1 cellular context compared by ENCODE assay signal in the genomic region with DNA sequence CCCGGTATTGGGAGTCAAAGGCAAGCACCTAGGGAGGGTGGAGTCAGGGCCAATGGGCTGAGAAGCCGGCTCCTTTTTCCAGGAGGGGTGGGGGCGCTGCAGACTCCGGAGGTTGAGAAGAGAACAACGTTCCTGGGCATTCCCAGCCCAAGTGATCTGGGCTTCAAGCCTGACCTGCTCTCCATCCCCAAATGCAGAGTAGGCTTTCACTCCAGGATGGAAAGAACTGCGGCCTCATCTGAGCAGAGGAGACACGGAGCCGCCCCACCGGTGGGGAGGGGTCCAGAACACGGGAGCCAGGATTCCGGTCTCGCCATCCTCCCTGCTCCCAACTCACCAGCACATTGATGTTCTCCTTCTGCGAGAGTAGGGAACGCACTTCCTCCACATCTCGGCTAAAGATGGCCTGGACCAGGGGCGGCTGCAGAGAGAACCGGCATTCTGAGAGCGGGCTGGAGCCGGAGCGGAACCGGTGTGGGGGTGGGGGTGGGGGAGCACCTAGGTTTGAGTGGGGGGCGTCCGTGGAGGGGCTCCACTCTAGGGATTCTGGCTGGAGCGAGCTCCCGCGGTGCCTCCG.
TF ChIP-seq lines count a peak whose summit lies in the region.

No MANE protein-coding gene starts in this region.

TF ChIP-seq in neural cell, 6 proteins besides CTCF, POLR2A, EP300 and RAD21 (continued from another document):
- TF ChIP-seq EZH2 (IDR thresholded peaks at IDR 0.05; ENCODE audit: borderline replicate concordance, insufficient read depth, low read length, poor library complexity, severe bottlenecking), result no peak
TF ChIP-seq in neural cell: peak in this region for 0.
